24 cellular contexts compared by ENCODE assay signal in the genomic region with DNA sequence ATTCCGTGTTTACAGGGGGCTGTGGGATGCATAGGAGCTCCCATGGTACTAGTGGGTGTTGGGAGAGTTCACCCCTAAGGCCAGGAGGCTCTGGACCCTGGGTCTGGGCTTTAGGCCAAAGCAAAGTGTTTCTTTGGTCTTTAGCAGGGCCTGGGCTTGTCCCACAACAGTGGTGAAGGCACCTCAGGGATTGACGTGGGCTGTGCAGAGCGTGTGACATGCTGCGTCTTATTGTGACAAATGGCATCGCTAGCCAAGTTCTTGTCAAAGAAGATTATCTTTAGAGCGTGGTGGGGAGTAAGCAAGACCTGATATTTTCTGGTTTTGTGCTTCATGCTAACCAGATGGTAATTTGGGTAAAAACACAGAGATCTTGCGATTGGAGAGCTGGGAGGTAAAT.
DNase-seq lines count a peak whose midpoint lies in the region; ATAC-seq, FAIRE-seq and TF ChIP-seq lines count a peak whose summit lies in the region.
"Had no signal": no experiment of that assay in that cellular context is flagged by ENCODE, and none has a peak within 500 bp of the region (broad histone marks: within the 10 kb centered on the region; RNA-seq: fewer than 3 reads in every experiment).

No MANE protein-coding gene starts in this region.

- intact Hi-C loops in sciatic nerve (cut with DNase I) (no loop called here), HepG2 (cut with micrococcal nuclease; ENCODE audit: unreplicated experiment) (no loop called here)

- ATAC-seq in sciatic nerve: no peak
- ATAC-seq in HepG2: no peak
- ATAC-seq: A549, GM12878, HCT116 had no signal

- no peaks in the 10 kb centered on the region for H3K36me3 ChIP-seq in HepG2 (replicated peaks in 1 of 2; ENCODE audit: control insufficient read depth in 1 of 2, insufficient read depth in 2 of 2, low read length in 2 of 2)

- TF ChIP-seq EP300 in HepG2 (IDR thresholded peaks at IDR 0.05; ENCODE audit: low read depth in 2 of 2, low read length in 2 of 2) (no peak), HepG2 (CRISPR knock-in tag; IDR thresholded peaks at IDR 0.05; ENCODE audit: borderline replicate concordance) (no peak)

- H3K27me3 Mint-ChIP-seq in brain (no peaks in the 10 kb centered on the region), immature natural killer cell (ENCODE audit: low read depth in 3 of 3) (peaks cover 4 to 5% (median 4%) of the 10 kb centered on the region in 3 donors)
- H3K27me3 Mint-ChIP-seq: B cell had no signal

- POLR2A ChIA-PET in HepG2 (lab: Yijun Ruan, JAX): no interaction called here

- H4K20me1 ChIP-seq in HepG2 (ENCODE audit: insufficient read depth, low read length): no peaks in the 10 kb centered on the region

- H3K4me3 Mint-ChIP-seq in brain: peak overlapping the region in 2 of 5 experiments; percentile 9 to 38
- peak overlapping the region in 1 of 5 donors; percentile 23 for H3K4me3 Mint-ChIP-seq in immature natural killer cell
- H3K4me3 Mint-ChIP-seq: B cell, CD14-positive monocyte had no signal

- no peaks in the 10 kb centered on the region for H3K27me3 ChIP-seq in HepG2 (ENCODE audit: control insufficient read depth in 1 of 2, insufficient read depth in 2 of 2, low read length in 2 of 2)
- H3K27me3 ChIP-seq: SJSA1 had no signal

- FAIRE-seq in HepG2 (lab: Jason Lieb, UNC): no peak
- FAIRE-seq: A549, GM12878, HTR-8/SVneo had no signal

- TF ChIP-seq POLR2A in HepG2 (IDR thresholded peaks at IDR 0.05; ENCODE audit: insufficient read depth in 1 of 2, low read depth in 2 of 2, low read length in 2 of 2): no peak

- H3K4me1 Mint-ChIP-seq in brain: peaks cover 28% of the 10 kb centered on the region
- H3K4me1 Mint-ChIP-seq in immature natural killer cell: peaks cover 74 to 78% of the 10 kb centered on the region in 2 donors
- H3K4me1 Mint-ChIP-seq: B cell, CD14-positive monocyte had no signal

- H2AFZ ChIP-seq in HepG2 (ENCODE audit: low read length): no peak overlapping the region
- H2AFZ ChIP-seq: PC-9 had no signal

- H3K36me3 Mint-ChIP-seq in brain (peaks cover 68% of the 10 kb centered on the region), immature natural killer cell (peaks cover 4 to 10% (median 5%) of the 10 kb centered on the region in 3 donors)
- H3K36me3 Mint-ChIP-seq: CD14-positive monocyte had no signal

- H3K9me3 Mint-ChIP-seq in brain: peaks cover 6 to 40% (median 11%) of the 10 kb centered on the region in 5 experiments
- H3K9me3 Mint-ChIP-seq in immature natural killer cell: no peaks in the 10 kb centered on the region

- H3K9ac ChIP-seq in HepG2 (ENCODE audit: insufficient read depth, low read depth, low read length): no peak overlapping the region

- H3K79me2 ChIP-seq in HepG2 (ENCODE audit: insufficient read depth, low read length): no peaks in the 10 kb centered on the region

- no peak overlapping the region for H3K4me2 ChIP-seq in HepG2 (ENCODE audit: low read depth, low read length)
- H3K4me2 ChIP-seq: A549, PC-9 had no signal

- no peak overlapping the region for H3K27ac ChIP-seq in HepG2 (ENCODE audit: extremely low read length, insufficient read depth, low read length)
- H3K27ac ChIP-seq: A549, PC-9, SJSA1 had no signal

- H3K27ac Mint-ChIP-seq in brain (peak overlapping the region; percentile 49 to 90 (median 89)), immature natural killer cell (peak overlapping the region; percentile 69 to 95 (median 82))
- H3K27ac Mint-ChIP-seq: B cell, CD14-positive monocyte had no signal

- 61% methylated on average over 6 of the region's 7 CpGs for WGBS in HepG2 (ENCODE audit: low lambda C conversion rate)

- no TSS peak for BruUV-seq in HepG2 (replicated peaks; lab: Mats Ljungman, UMichigan)

- H3K4me3 ChIP-seq in retinal pigment epithelial cell (ENCODE audit: low read length) (no peak overlapping the region), HepG2 (replicated peaks in 1 of 3; ENCODE audit: insufficient read depth in 1 of 3, low read depth in 2 of 3, low read length in 3 of 3) (no peak overlapping the region)
- H3K4me3 ChIP-seq: A549, GM12878, PC-9, SJSA1 had no signal

- CTCF ChIA-PET in HepG2 (lab: Yijun Ruan, JAX; ENCODE audit: low intra/inter-chr PET ratio, low total read pairs): no interaction called here

- no peaks in the 10 kb centered on the region for H3K9me3 ChIP-seq in HepG2 (ENCODE audit: low read length)
- H3K9me3 ChIP-seq: A549 had no signal

- peak; percentile 85 for DNase-seq in G401 (ENCODE audit: low spot score)
- DNase-seq in immature natural killer cell: no peak
- DNase-seq in retinal pigment epithelial cell (ENCODE audit: low read depth): peak; percentile 52
- no peak for DNase-seq in RKO (ENCODE audit: low spot score)
- no peak for DNase-seq in sciatic nerve (ENCODE audit: low spot score)
- DNase-seq in HepG2 (ENCODE audit: low spot score): no peak
- no peak for DNase-seq in T-helper 9 cell
- DNase-seq: DMS79 treated with DMSO at 0.1 percent for 48 hours, IMR-90, NCI-H1105, NCI-H146, NCI-H2029, NCI-H226, NCI-H510A treated with DMSO at 0.1 percent for 48 hours, NCI-H748 treated with DMSO at 0.1 percent for 48 hours, PC-9 had no signal

- TF ChIP-seq CTCF in brain (conservative IDR thresholded peaks at IDR 0.05): no peak
- no peak for TF ChIP-seq CTCF in retinal pigment epithelial cell (conservative IDR thresholded peaks at IDR 0.05; ENCODE audit: low read depth, low read length)
- no peak for TF ChIP-seq CTCF in HepG2 (CRISPR knock-in tag; IDR thresholded peaks at IDR 0.05)

- in situ Hi-C loops in G401 (cut with HindIII; ENCODE audit: low sequenced_read_pairs) (no loop called here), HepG2 (cut with HindIII; ENCODE audit: extremely low pct_ligation_motif_present, low pct_unique_long_range_greater_than_20kb) (no loop called here)

- no peaks in the 10 kb centered on the region for H3K4me1 ChIP-seq in HepG2 (ENCODE audit: insufficient read depth, low read length)
- H3K4me1 ChIP-seq: A549 had no signal

- no peak for TF ChIP-seq RAD21 in HepG2 (CRISPR knock-in tag; IDR thresholded peaks at IDR 0.05)

TF ChIP-seq in HepG2, 621 proteins besides CTCF, POLR2A, EP300 and RAD21 (continues in another document):
- TF ChIP-seq ZNF766 (CRISPR knock-in tag; IDR thresholded peaks at IDR 0.05; ENCODE audit: borderline replicate concordance) (no peak), ZNF781 (CRISPR knock-in tag; IDR thresholded peaks at IDR 0.05; ENCODE audit: borderline replicate concordance, not compliant biosample characterization) (no peak), ZNF205 (CRISPR knock-in tag; IDR thresholded peaks at IDR 0.05) (no peak), AGO1 (IDR thresholded peaks at IDR 0.05; ENCODE audit: low read depth, low read length, poor library complexity, severe bottlenecking) (no peak), ZNF138 (CRISPR knock-in tag; IDR thresholded peaks at IDR 0.05; ENCODE audit: low read depth) (no peak), NFE2 (CRISPR knock-in tag; IDR thresholded peaks at IDR 0.05) (no peak), HNF4A (CRISPR knock-in tag; IDR thresholded peaks at IDR 0.05) (no peak), ZNF562 (CRISPR knock-in tag; IDR thresholded peaks at IDR 0.05; ENCODE audit: borderline replicate concordance) (no peak)
- TF ChIP-seq, protein P1, sequence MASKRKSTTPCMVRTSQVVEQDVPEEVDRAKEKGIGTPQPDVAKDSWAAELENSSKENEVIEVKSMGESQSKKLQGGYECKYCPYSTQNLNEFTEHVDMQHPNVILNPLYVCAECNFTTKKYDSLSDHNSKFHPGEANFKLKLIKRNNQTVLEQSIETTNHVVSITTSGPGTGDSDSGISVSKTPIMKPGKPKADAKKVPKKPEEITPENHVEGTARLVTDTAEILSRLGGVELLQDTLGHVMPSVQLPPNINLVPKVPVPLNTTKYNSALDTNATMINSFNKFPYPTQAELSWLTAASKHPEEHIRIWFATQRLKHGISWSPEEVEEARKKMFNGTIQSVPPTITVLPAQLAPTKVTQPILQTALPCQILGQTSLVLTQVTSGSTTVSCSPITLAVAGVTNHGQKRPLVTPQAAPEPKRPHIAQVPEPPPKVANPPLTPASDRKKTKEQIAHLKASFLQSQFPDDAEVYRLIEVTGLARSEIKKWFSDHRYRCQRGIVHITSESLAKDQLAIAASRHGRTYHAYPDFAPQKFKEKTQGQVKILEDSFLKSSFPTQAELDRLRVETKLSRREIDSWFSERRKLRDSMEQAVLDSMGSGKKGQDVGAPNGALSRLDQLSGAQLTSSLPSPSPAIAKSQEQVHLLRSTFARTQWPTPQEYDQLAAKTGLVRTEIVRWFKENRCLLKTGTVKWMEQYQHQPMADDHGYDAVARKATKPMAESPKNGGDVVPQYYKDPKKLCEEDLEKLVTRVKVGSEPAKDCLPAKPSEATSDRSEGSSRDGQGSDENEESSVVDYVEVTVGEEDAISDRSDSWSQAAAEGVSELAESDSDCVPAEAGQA (IDR thresholded peaks at IDR 0.05; ENCODE audit: low read depth): no peak
- TF ChIP-seq, protein P1 (CRISPR knock-in tag; IDR thresholded peaks at IDR 0.05; ENCODE audit: borderline replicate concordance): no peak

Comparison
In these comparisons a context has a peak if more than half of its experiments do, and no peak if none do; other contexts are left out.
1. DNase-seq: peak in G401 (single experiment) and retinal pigment epithelial cell (single experiment); none in immature natural killer cell (0 of 3), RKO (single experiment), sciatic nerve (single experiment), HepG2 (single experiment) and T-helper 9 cell (single experiment).